In the genomic region with DNA sequence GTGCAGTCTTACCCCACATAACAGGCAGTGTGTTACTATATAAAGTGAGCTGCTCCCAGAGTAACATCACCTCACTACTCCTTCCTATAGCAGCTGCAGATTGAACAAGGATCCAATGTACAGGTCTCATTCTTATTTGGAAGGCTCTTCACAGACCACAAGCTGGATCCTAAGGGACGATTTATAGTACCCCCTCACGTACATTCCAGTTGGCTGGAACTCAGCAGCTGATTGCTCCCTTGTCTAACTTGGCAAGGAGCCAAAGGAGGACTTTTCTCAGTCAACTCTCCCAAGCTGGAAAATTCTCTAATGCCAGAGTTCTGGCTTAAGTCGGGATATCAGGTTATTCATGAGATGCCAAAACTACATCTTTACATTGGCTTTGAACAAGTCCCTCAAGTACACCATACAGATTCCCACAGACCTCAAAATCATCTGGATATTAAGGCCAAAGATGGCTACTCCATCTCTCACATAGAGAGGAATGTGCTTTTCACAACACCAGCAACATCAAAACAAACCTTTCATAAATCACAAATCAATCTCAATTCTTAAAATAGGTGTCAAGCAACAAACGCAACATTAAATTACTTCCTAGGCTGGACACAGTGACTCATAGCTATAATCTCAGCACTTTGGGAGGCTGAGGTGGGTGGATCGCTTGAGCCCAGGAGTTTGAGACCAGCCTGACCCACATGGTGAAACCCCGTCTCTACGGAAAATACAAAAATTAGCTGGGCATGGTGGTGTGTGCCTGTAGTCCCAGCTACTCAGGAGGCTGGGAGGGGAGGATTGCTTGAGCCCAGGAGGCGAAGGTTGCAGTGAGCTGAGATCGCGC, we compare ENCODE assay signal across 11 cellular contexts. TPM values are rescaled to one million over a fixed set of nuclear protein-coding genes. Genes with fewer than 3 reads are reported as not detected.
DNase-seq lines count a peak whose midpoint lies in the region; ATAC-seq and TF ChIP-seq lines count a peak whose summit lies in the region.
"Had no signal": no experiment of that assay in that cellular context is flagged by ENCODE, and none has a peak within 500 bp of the region (broad histone marks: within the 10 kb centered on the region; RNA-seq: fewer than 3 reads in every experiment).

No MANE protein-coding gene starts in this region.

- H3K27me3 ChIP-seq in A673 (replicated peaks; ENCODE audit: insufficient read depth, low read depth, low read length, poor library complexity) (no peaks in the 10 kb centered on the region), mesenchymal stem cell (ENCODE audit: control insufficient read depth in 1 of 2, insufficient read depth in 1 of 2, low read length in 2 of 2) (no peaks in the 10 kb centered on the region)

- H3K4me2 ChIP-seq in mesenchymal stem cell (ENCODE audit: low read length, poor library complexity, severe bottlenecking) = no peak overlapping the region

- no peak overlapping the region for H2BK120ac ChIP-seq in mesenchymal stem cell (ENCODE audit: low read depth, low read length)

- H3K4me1 Mint-ChIP-seq in IgD-negative memory B cell = peaks cover 30 to 43% (median 35%) of the 10 kb centered on the region in 3 donors
- H3K4me1 Mint-ChIP-seq in activated naive CD8-positive, alpha-beta T cell treated with anti-CD3 and anti-CD28 coated beads, Interleukin-2, amount 50 U/mL, for 24 hours = peaks cover 90% of the 10 kb centered on the region

- peaks cover 4% of the 10 kb centered on the region for H3K36me3 Mint-ChIP-seq in IgD-negative memory B cell
- peaks cover 29% of the 10 kb centered on the region for H3K36me3 Mint-ChIP-seq in activated naive CD8-positive, alpha-beta T cell treated with anti-CD3 and anti-CD28 coated beads, Interleukin-2, amount 50 U/mL, for 24 hours (ENCODE audit: low read depth)

- POLR2A ChIA-PET in A673 (lab: Charles Lee; ENCODE audit: low non-redundant PET) = no interaction called here

- H3K27me3 Mint-ChIP-seq in IgD-negative memory B cell = no peaks in the 10 kb centered on the region
- H3K27me3 Mint-ChIP-seq in activated naive CD8-positive, alpha-beta T cell treated with anti-CD3 and anti-CD28 coated beads, Interleukin-2, amount 50 U/mL, for 24 hours = peaks cover 2% of the 10 kb centered on the region

- H3K23ac ChIP-seq in mesenchymal stem cell (ENCODE audit: low read length in 2 of 2) = no peak overlapping the region

- H3K4me3 Mint-ChIP-seq in IgD-negative memory B cell = no peak overlapping the region
- peak overlapping the region; percentile 74 for H3K4me3 Mint-ChIP-seq in activated naive CD8-positive, alpha-beta T cell treated with anti-CD3 and anti-CD28 coated beads, Interleukin-2, amount 50 U/mL, for 24 hours

- no peak overlapping the region for H3K4ac ChIP-seq in mesenchymal stem cell (ENCODE audit: low read depth in 1 of 2, low read length in 2 of 2)

- H3K27ac Mint-ChIP-seq in IgD-negative memory B cell = peak overlapping the region in 2 of 3 donors; percentile 42 to 96
- H3K27ac Mint-ChIP-seq in activated naive CD8-positive, alpha-beta T cell treated with anti-CD3 and anti-CD28 coated beads, Interleukin-2, amount 50 U/mL, for 24 hours = peak overlapping the region; percentile 98

- H2AFZ ChIP-seq in mesenchymal stem cell (ENCODE audit: low read depth, low read length) = no peak overlapping the region

- no peak overlapping the region for H2BK5ac ChIP-seq in mesenchymal stem cell (ENCODE audit: low read depth, low read length, poor library complexity, severe bottlenecking)

- H4K91ac ChIP-seq in mesenchymal stem cell (ENCODE audit: low read length) = no peak overlapping the region

- CTCF ChIA-PET in A673 (lab: Charles Lee) = interaction anchor here (0.6 kb wide), 1 partner anchor 207 kb away, joined by 3 read pairs; no protein-coding TSS in a partner anchor

- peaks cover 12% of the 10 kb centered on the region for H3K36me3 ChIP-seq in A673 (ENCODE audit: insufficient read depth, low read length, poor library complexity, severe bottlenecking)
- H3K36me3 ChIP-seq in mesenchymal stem cell (ENCODE audit: control insufficient read depth in 1 of 2, insufficient read depth in 2 of 2, low read depth in 1 of 2, low read length in 2 of 2) = peaks cover 21 to 24% of the 10 kb centered on the region in 2 experiments

- no peak for TF ChIP-seq CTCF in A673 (conservative IDR thresholded peaks at IDR 0.05; ENCODE audit: low read depth, low read length)

- no peaks in the 10 kb centered on the region for H3K9me3 Mint-ChIP-seq in IgD-negative memory B cell
- no peaks in the 10 kb centered on the region for H3K9me3 Mint-ChIP-seq in activated naive CD8-positive, alpha-beta T cell treated with anti-CD3 and anti-CD28 coated beads, Interleukin-2, amount 50 U/mL, for 24 hours

- no peaks in the 10 kb centered on the region for H3K9me3 ChIP-seq in A673 (ENCODE audit: low read depth, low read length, poor library complexity, severe bottlenecking)
- no peaks in the 10 kb centered on the region for H3K9me3 ChIP-seq in mesenchymal stem cell (ENCODE audit: control insufficient read depth, low read length)

- no peak overlapping the region for H2AK5ac ChIP-seq in mesenchymal stem cell (ENCODE audit: low read length, severe bottlenecking)

- H3K4me1 ChIP-seq in A673 (ENCODE audit: insufficient read depth, low read length, poor library complexity, severe bottlenecking) (no peaks in the 10 kb centered on the region), mesenchymal stem cell (ENCODE audit: control insufficient read depth, insufficient read depth, low read depth, low read length) (peaks cover 3% of the 10 kb centered on the region)

- intact Hi-C loops in A673 (cut with micrococcal nuclease; ENCODE audit: unreplicated experiment) = no loop called here

- WGBS in mesenchymal stem cell = 73% methylated on average over 9 of the region's 10 CpGs

- H2BK12ac ChIP-seq in mesenchymal stem cell (ENCODE audit: low read length in 2 of 2) = no peak overlapping the region

- no peak overlapping the region for H3K14ac ChIP-seq in mesenchymal stem cell (ENCODE audit: low read length in 2 of 2)

- peaks cover 23% of the 10 kb centered on the region for H3K79me1 ChIP-seq in mesenchymal stem cell (replicated peaks; ENCODE audit: low read length, poor library complexity, severe bottlenecking)

- no peak overlapping the region for H2BK15ac ChIP-seq in mesenchymal stem cell (ENCODE audit: low read depth, poor library complexity, severe bottlenecking)

- DNase-seq in A673 (ENCODE audit: low spot score) (peak; percentile 10), mesenchymal stem cell (peak; percentile 39), AG08396 (ENCODE audit: low spot score) (no peak)
- no peak for DNase-seq in activated naive CD8-positive, alpha-beta T cell treated with anti-CD3 and anti-CD28 coated beads, Interleukin-2, amount 50 U/mL, for 24 hours
- DNase-seq in stimulated activated CD4-positive, alpha-beta T cell treated with anti-CD3 and anti-CD28 coated beads, Interleukin-4, amount 100 ng/mL, for 1 hour = no peak
- DNase-seq: effector CD4-positive, alpha-beta T cell; left colon; NCI-H526 had no signal

- BruUV-seq in A673 (replicated peaks; lab: Mats Ljungman, UMichigan) = no TSS peak

- no peak overlapping the region for H3K18ac ChIP-seq in mesenchymal stem cell (ENCODE audit: low read depth in 1 of 2, low read length in 2 of 2)

- H3K9ac ChIP-seq in mesenchymal stem cell (ENCODE audit: low read length) = peak overlapping the region; percentile 63

- ATAC-seq in activated naive CD8-positive, alpha-beta T cell treated with anti-CD3 and anti-CD28 coated beads, Interleukin-2, amount 50 U/mL, for 24 hours = no peak
- ATAC-seq in HG03039 (IDR thresholded peaks at IDR 0.05; ENCODE audit: unreplicated experiment) = no peak
- ATAC-seq in HG03280 (IDR thresholded peaks at IDR 0.05; ENCODE audit: unreplicated experiment) = no peak
- ATAC-seq: left colon had no signal

- no peak overlapping the region for H3K4me3 ChIP-seq in A673 (ENCODE audit: low read depth, low read length, poor library complexity, severe bottlenecking)
- H3K4me3 ChIP-seq in mesenchymal stem cell (ENCODE audit: insufficient read depth in 1 of 2, low read depth in 1 of 2, low read length in 2 of 2) = peak overlapping the region in 1 of 2 experiments; percentile 40

- H4K8ac ChIP-seq in mesenchymal stem cell (ENCODE audit: low read length) = no peak overlapping the region

- H3K27ac ChIP-seq in A673 (ENCODE audit: low read depth, low read length, poor library complexity, severe bottlenecking) = no peak overlapping the region
- H3K27ac ChIP-seq in mesenchymal stem cell (ENCODE audit: low read length, poor library complexity, severe bottlenecking) = no peak overlapping the region

RNA-seq across cellular contexts. Expression of gene SMG6, which starts 39.3 kb away (rescaled TPM):
- 36.1 and 38.4 TPM in 2 replicates for total RNA-seq in A673 (2021)
- polyA plus RNA-seq in IgD-negative memory B cell = 5.9 TPM
- polyA plus RNA-seq in mesenchymal stem cell (2013, experiment 1 of 2) = 25.3 TPM
- polyA plus RNA-seq in mesenchymal stem cell (2013, experiment 2 of 2) = 25.6 TPM

RNA-seq across cellular contexts. Expression of gene SRR, which starts 39.5 kb away (rescaled TPM):
- total RNA-seq in A673 (2021) = 37.9 and 51.0 TPM in 2 replicates
- 3.4 TPM for polyA plus RNA-seq in IgD-negative memory B cell
- polyA plus RNA-seq in mesenchymal stem cell (2013, experiment 1 of 2) = 12.2 TPM
- 10.6 TPM for polyA plus RNA-seq in mesenchymal stem cell (2013, experiment 2 of 2)

Comparison
In these comparisons a context has a peak if more than half of its experiments do, and no peak if none do; other contexts are left out.
1. DNase-seq: peak in A673 (single experiment) and mesenchymal stem cell (single experiment); none in activated naive CD8-positive, alpha-beta T cell treated with anti-CD3 and anti-CD28 coated beads, Interleukin-2, amount 50 U/mL, for 24 hours (single experiment), stimulated activated CD4-positive, alpha-beta T cell treated with anti-CD3 and anti-CD28 coated beads, Interleukin-4, amount 100 ng/mL, for 1 hour (single experiment) and AG08396 (single experiment).